ENCODE assay signal across 8 cellular contexts in genomic region chr5:139765409-139766217, GRCh38. TPM values are rescaled to one million over a fixed set of nuclear protein-coding genes. Genes with fewer than 3 reads are reported as not detected.
DNase-seq lines count a peak whose midpoint lies in the region; ATAC-seq and TF ChIP-seq lines count a peak whose summit lies in the region.

No MANE protein-coding gene starts in this region.

- no peaks in the 10 kb centered on the region for H3K27me3 ChIP-seq in SJCRH30
- peaks cover 21% of the 10 kb centered on the region for H3K27me3 ChIP-seq in osteoblast (ENCODE audit: insufficient read depth, low read length)
- peaks cover 22% of the 10 kb centered on the region for H3K27me3 ChIP-seq in thymus (ENCODE audit: control insufficient read depth, insufficient read depth)

- H3K36me3 ChIP-seq in SJCRH30 (no peaks in the 10 kb centered on the region), osteoblast (ENCODE audit: insufficient read depth, low read length) (no peaks in the 10 kb centered on the region), thymus (ENCODE audit: control insufficient read depth, insufficient read depth) (no peaks in the 10 kb centered on the region)

- peak overlapping the region; percentile 95 for H2AFZ ChIP-seq in osteoblast (ENCODE audit: low read length)

- ATAC-seq in GM21447 (IDR thresholded peaks at IDR 0.05; ENCODE audit: unreplicated experiment) = peak; percentile 86

- H3K9me3 ChIP-seq in SJCRH30 (replicated peaks) = no peaks in the 10 kb centered on the region
- no peaks in the 10 kb centered on the region for H3K9me3 ChIP-seq in osteoblast (ENCODE audit: low read depth, low read length)
- H3K9me3 ChIP-seq in thymus (ENCODE audit: control insufficient read depth) = no peaks in the 10 kb centered on the region

- peaks cover 2% of the 10 kb centered on the region for H4K20me1 ChIP-seq in osteoblast (ENCODE audit: insufficient read depth, low read length)

- H3K79me2 ChIP-seq in osteoblast (ENCODE audit: insufficient read depth, low read length) = no peaks in the 10 kb centered on the region

- H3K4me1 ChIP-seq in SJCRH30 (no peaks in the 10 kb centered on the region), osteoblast (ENCODE audit: insufficient read depth, low read length) (peaks cover 5% of the 10 kb centered on the region), thymus (ENCODE audit: control insufficient read depth, insufficient read depth, low read length) (no peaks in the 10 kb centered on the region)

- H3K27ac ChIP-seq in SJCRH30 (peak overlapping the region; percentile 2; the same call in 1 of the 2 replicates), osteoblast (ENCODE audit: low read depth, low read length) (no peak overlapping the region), thymus (ENCODE audit: low read depth) (peak overlapping the region; percentile 48)

- DNase-seq in DMS 273 (lab: John Stamatoyannopoulos, UW; ENCODE audit: unreplicated experiment) (peak; percentile 95), HuH-7.5 (ENCODE audit: low spot score) (peak; percentile 84), SJCRH30 (peak; percentile 77 to 89), glomerular visceral epithelial cell (ENCODE audit: extremely low spot score) (peak; percentile 80), osteoblast (ENCODE audit: insufficient read length, low spot score, missing footprints) (peak; percentile 98)
- DNase-seq in activated naive CD4-positive, alpha-beta T cell treated with anti-CD3 and anti-CD28 coated beads, Interleukin-2, amount 50 U/mL, for 16 hours = peak; percentile 85

- peak overlapping the region; percentile 83 for H3K4me2 ChIP-seq in osteoblast (ENCODE audit: insufficient read depth, low read length)

- H3K4me3 ChIP-seq in SJCRH30 = peak overlapping the region; percentile 60
- H3K4me3 ChIP-seq in osteoblast (ENCODE audit: insufficient read depth, low read length) = peak overlapping the region; percentile 78
- H3K4me3 ChIP-seq in thymus (ENCODE audit: low read length) = peak overlapping the region; percentile 60

- WGBS in thymus = 9% methylated on average over 46 of the region's 46 CpGs

- TF ChIP-seq CTCF in osteoblast (IDR thresholded peaks at IDR 0.05; ENCODE audit: extremely low read depth, low read depth, low read length) = peak; percentile 82

RNA-seq across cellular contexts. Expression of gene PSD2, which starts 30.0 kb away (rescaled TPM):
- not detected in 2 replicates for total RNA-seq in SJCRH30 (2014; rRNA removed; shearing (Covaris generic))
- 0.29 and 0.36 TPM in 2 replicates for total RNA-seq in osteoblast
- 0.82 TPM for polyA plus RNA-seq in thymus
